ENCODE assay signal across 8 cellular contexts in the genomic region with DNA sequence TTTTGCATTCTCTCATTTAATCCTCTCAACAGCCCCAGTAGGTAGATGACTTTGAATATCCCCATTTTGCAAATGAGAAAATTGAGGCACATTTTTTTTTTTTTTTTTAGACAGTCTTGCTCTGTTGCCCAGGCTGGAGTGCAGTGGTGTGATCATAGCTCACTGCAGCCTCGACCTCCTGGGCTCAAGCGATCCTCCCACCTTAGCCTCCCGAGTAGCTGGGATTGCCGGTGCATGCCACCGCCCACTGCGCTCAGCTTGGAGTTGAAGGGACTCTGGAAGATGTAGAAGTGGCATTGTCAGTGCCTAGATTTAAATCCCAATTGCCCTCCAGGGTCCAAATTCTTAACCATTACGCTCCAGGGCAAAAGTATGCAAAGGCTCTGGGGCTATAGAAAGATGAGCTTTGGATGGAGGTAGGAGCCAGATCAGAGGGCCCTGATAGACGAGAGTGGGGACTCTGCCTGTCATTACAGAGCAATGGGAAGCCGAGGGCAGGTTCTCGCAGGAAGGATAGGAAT. TPM values are rescaled to one million over a fixed set of nuclear protein-coding genes. Genes with fewer than 3 reads are reported as not detected.
DNase-seq lines count a peak whose midpoint lies in the region; ATAC-seq, FAIRE-seq and TF ChIP-seq lines count a peak whose summit lies in the region.

No MANE protein-coding gene starts in this region.

- H3K27me3 ChIP-seq in left lung (peaks cover 0 to 14% of the 10 kb centered on the region in 2 donors), testis (no peaks in the 10 kb centered on the region)

- no peak for ATAC-seq in activated naive CD8-positive, alpha-beta T cell treated with anti-CD3 and anti-CD28 coated beads, Interleukin-2, amount 50 U/mL, for 24 hours
- no peak for ATAC-seq in left lung

- peaks cover 16% of the 10 kb centered on the region for H3K36me3 Mint-ChIP-seq in activated T-cell treated with anti-CD3 and anti-CD28 coated beads, Interleukin-2, amount 50 U/mL, for 24 hours (ENCODE audit: low read depth)
- H3K36me3 Mint-ChIP-seq in activated naive CD8-positive, alpha-beta T cell treated with anti-CD3 and anti-CD28 coated beads, Interleukin-2, amount 50 U/mL, for 24 hours (ENCODE audit: low read depth): no peaks in the 10 kb centered on the region

- no peak for TF ChIP-seq POLR2A in testis (IDR thresholded peaks at IDR 0.05)

- no peaks in the 10 kb centered on the region for H3K9me3 Mint-ChIP-seq in activated T-cell treated with anti-CD3 and anti-CD28 coated beads, Interleukin-2, amount 50 U/mL, for 24 hours
- no peaks in the 10 kb centered on the region for H3K9me3 Mint-ChIP-seq in activated naive CD8-positive, alpha-beta T cell treated with anti-CD3 and anti-CD28 coated beads, Interleukin-2, amount 50 U/mL, for 24 hours

- no peak for DNase-seq in activated T-cell treated with anti-CD3 and anti-CD28 coated beads, Interleukin-2, amount 50 U/mL, for 24 hours
- DNase-seq in activated T-cell treated with anti-CD3 and anti-CD28 coated beads, Interleukin-2, amount 50 U/mL, for 1 hour: no peak
- DNase-seq in activated naive CD8-positive, alpha-beta T cell treated with anti-CD3 and anti-CD28 coated beads, Interleukin-2, amount 50 U/mL, for 24 hours: no peak
- DNase-seq in left lung (no peak), testis (no peak), GM19239 (ENCODE audit: insufficient read length, low spot score) (no peak), posterior vena cava (ENCODE audit: low spot score) (no peak), anterior cingulate cortex (lab: John Stamatoyannopoulos, UW) (no peak)

- H3K4me1 Mint-ChIP-seq in activated T-cell treated with anti-CD3 and anti-CD28 coated beads, Interleukin-2, amount 50 U/mL, for 24 hours (ENCODE audit: low read depth): peaks cover 15% of the 10 kb centered on the region
- peaks cover 18% of the 10 kb centered on the region for H3K4me1 Mint-ChIP-seq in activated naive CD8-positive, alpha-beta T cell treated with anti-CD3 and anti-CD28 coated beads, Interleukin-2, amount 50 U/mL, for 24 hours

- H3K9me3 ChIP-seq in left lung: no peaks in the 10 kb centered on the region
- no peaks in the 10 kb centered on the region for H3K9me3 ChIP-seq in testis

- H3K4me1 ChIP-seq in left lung (peaks cover 7 to 42% of the 10 kb centered on the region in 2 donors), testis (peaks cover 13% of the 10 kb centered on the region)

- H3K36me3 ChIP-seq in left lung (peaks cover 0 to 45% of the 10 kb centered on the region in 2 donors), testis (ENCODE audit: low read depth, missing control alignments) (no peaks in the 10 kb centered on the region)

- TF ChIP-seq CTCF in left lung (IDR thresholded peaks at IDR 0.05) (no peak), testis (IDR thresholded peaks at IDR 0.05) (no peak)

- intact Hi-C loops in left lung (cut with DNase I): no loop called here
- intact Hi-C loops in testis (cut with DNase I; ENCODE audit: low total_unique reads): no loop called here
- intact Hi-C loops in posterior vena cava (cut with DNase I): no loop called here

- H3K27ac ChIP-seq in left lung: peak overlapping the region; percentile 40 to 73
- peak overlapping the region; percentile 10 to 62 for H3K27ac ChIP-seq in testis

- peak overlapping the region; percentile 60 for H3K27ac Mint-ChIP-seq in activated T-cell treated with anti-CD3 and anti-CD28 coated beads, Interleukin-2, amount 50 U/mL, for 24 hours
- H3K27ac Mint-ChIP-seq in activated naive CD8-positive, alpha-beta T cell treated with anti-CD3 and anti-CD28 coated beads, Interleukin-2, amount 50 U/mL, for 24 hours: peak overlapping the region; percentile 83

- no peak for FAIRE-seq in GM19239 (lab: Jason Lieb, UNC)

- H3K27me3 Mint-ChIP-seq in activated T-cell treated with anti-CD3 and anti-CD28 coated beads, Interleukin-2, amount 50 U/mL, for 24 hours: peaks cover 9% of the 10 kb centered on the region
- H3K27me3 Mint-ChIP-seq in activated naive CD8-positive, alpha-beta T cell treated with anti-CD3 and anti-CD28 coated beads, Interleukin-2, amount 50 U/mL, for 24 hours: no peaks in the 10 kb centered on the region

- H3K4me3 ChIP-seq in left lung: peak overlapping the region; percentile 92 to 93
- no peak overlapping the region for H3K4me3 ChIP-seq in testis

- 38 to 43% methylated on average over 10 of the region's 10 CpGs for WGBS in testis, 2 donors

- H3K4me3 Mint-ChIP-seq in activated T-cell treated with anti-CD3 and anti-CD28 coated beads, Interleukin-2, amount 50 U/mL, for 24 hours: peak overlapping the region; percentile 78
- H3K4me3 Mint-ChIP-seq in activated naive CD8-positive, alpha-beta T cell treated with anti-CD3 and anti-CD28 coated beads, Interleukin-2, amount 50 U/mL, for 24 hours: peak overlapping the region; percentile 79

RNA-seq across cellular contexts. Expression of gene MCOLN1, which starts 0.8 kb away (rescaled TPM):
- total RNA-seq in left lung (10 to 100 TPM; 47.7 to 76.6 TPM), testis (10 to 100 TPM; 17.7 to 26.9 TPM), posterior vena cava (10 to 100 TPM; 23.1 to 26.1 TPM)
- 15.2 TPM for polyA plus RNA-seq in testis (ENCODE audit: insufficient read depth, low read depth, low replicate concordance)

RNA-seq across cellular contexts. Expression of gene ZNF358, which starts 5.7 kb away (rescaled TPM):
- total RNA-seq in left lung: 10 to 100 TPM; 46.1 to 47.6 TPM
- total RNA-seq in testis: 10 to 100 TPM; 28.7 to 35.9 TPM
- 21.0 TPM for polyA plus RNA-seq in testis (ENCODE audit: insufficient read depth, low read depth, low replicate concordance)
- 10 to 100 TPM; 52.3 to 55.0 TPM for total RNA-seq in posterior vena cava

RNA-seq across cellular contexts. Expression of gene PNPLA6, which starts 13.9 kb away (rescaled TPM):
- total RNA-seq in left lung: 100 to 1,000 TPM; 134 to 255 TPM
- total RNA-seq in testis: 100 to 1,000 TPM; 109 to 143 TPM
- 153 TPM for polyA plus RNA-seq in testis (ENCODE audit: insufficient read depth, low read depth, low replicate concordance)
- 10 to 100 TPM; 78.0 to 79.3 TPM for total RNA-seq in posterior vena cava

RNA-seq across cellular contexts. Expression of gene PEX11G, which starts 32.8 kb away (rescaled TPM):
- 1 to 10 TPM; 3.6 to 4.6 TPM for total RNA-seq in left lung
- total RNA-seq in testis: 10 to 100 TPM; 12.3 to 20.9 TPM
- 26.0 TPM for polyA plus RNA-seq in testis (ENCODE audit: insufficient read depth, low read depth, low replicate concordance)
- 1 to 10 TPM; 2.7 to 4.1 TPM for total RNA-seq in posterior vena cava

Comparison
In these comparisons a context has a peak if more than half of its experiments do, and no peak if none do; other contexts are left out.
1. H3K4me3 ChIP-seq: peak in left lung (2 of 2); none in testis (0 of 2).